5 cellular contexts compared by ENCODE assay signal in the genomic region with DNA sequence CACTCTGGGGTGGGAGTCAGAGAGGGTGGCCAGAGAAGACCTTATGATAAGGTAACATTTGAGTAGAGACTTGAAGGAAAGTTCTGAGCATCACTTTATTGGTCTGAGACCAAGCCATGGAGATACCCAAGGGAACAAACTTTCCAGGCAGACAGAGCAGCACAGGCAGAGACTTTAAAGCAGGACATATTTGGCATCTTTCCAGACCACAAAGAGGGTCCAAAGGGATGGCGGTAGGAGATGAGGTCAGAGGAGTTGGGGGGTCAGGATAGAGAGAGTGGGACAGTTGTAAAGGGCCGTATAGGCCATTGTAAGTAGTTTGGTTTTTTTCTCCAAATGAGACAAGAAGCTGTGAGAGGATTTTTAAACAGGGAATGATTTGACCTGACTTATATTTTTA.
"Had no signal": no experiment of that assay in that cellular context is flagged by ENCODE, and none has a peak within 500 bp of the region (broad histone marks: within the 10 kb centered on the region; RNA-seq: fewer than 3 reads in every experiment).

No MANE protein-coding gene starts in this region.

- ATAC-seq: GM23338, K562 had no signal

- DNase-seq: H9, HCEC 1CT, IMR-90 had no signal

- H3K4me3 ChIP-seq: GM23338, K562 had no signal
